16 cellular contexts compared by ENCODE assay signal in genomic region chr1:19202396-19202795, GRCh38. TPM values are rescaled to one million over a fixed set of nuclear protein-coding genes. Genes with fewer than 3 reads are reported as not detected.
DNase-seq lines count a peak whose midpoint lies in the region; ATAC-seq, FAIRE-seq and TF ChIP-seq lines count a peak whose summit lies in the region.
"Had no signal": no experiment of that assay in that cellular context is flagged by ENCODE, and none has a peak within 500 bp of the region (broad histone marks: within the 10 kb centered on the region; RNA-seq: fewer than 3 reads in every experiment).

No MANE protein-coding gene starts in this region.

- no peak for TF ChIP-seq CTCF in CD4-positive, alpha-beta T cell (IDR thresholded peaks at IDR 0.05)
- no peak for TF ChIP-seq CTCF in K562 (IDR thresholded peaks at IDR 0.05 in 2 of 3, conservative IDR thresholded peaks at IDR 0.05 in 1 of 3; ENCODE audit: insufficient read depth in 2 of 3, low read depth in 1 of 3, low read length in 3 of 3)

- in situ Hi-C loops in K562 (cut with MboI), result no loop called here

- POLR2A ChIA-PET in CD4-positive, alpha-beta T cell (lab: Charles Lee), result no interaction called here
- POLR2A ChIA-PET in K562 (lab: Yijun Ruan, JAX), result interaction anchor here (1.3 to 5.4 kb wide), 2 partner anchors 9 to 11 kb away, joined by 3 to 19 read pairs; no protein-coding TSS in a partner anchor
- POLR2A ChIA-PET in naive thymus-derived CD4-positive, alpha-beta T cell (lab: Charles Lee), result no interaction called here

- no peak for DNase-seq in CD4-positive, alpha-beta T cell
- DNase-seq in HuH-7 (ENCODE audit: low spot score) (peak; percentile 21), K562 (ENCODE audit: extremely low read depth in 1 of 4, low spot score in 3 of 4) (no peak), DMS153 treated with DMSO at 0.1 percent for 48 hours (lab: John Stamatoyannopoulos, UW; ENCODE audit: unreplicated experiment) (no peak), left ventricle myocardium superior (no peak), NCI-H2029 (lab: John Stamatoyannopoulos, UW) (no peak)
- peak in 1 of 9 donors; percentile 13 for DNase-seq in naive thymus-derived CD4-positive, alpha-beta T cell
- DNase-seq: activated CD8-positive, alpha-beta memory T cell treated with anti-CD3 and anti-CD28 coated beads, Interleukin-2, amount 50 U/mL, for 4 hours; GDM1; NCI-H187 treated with DMSO at 0.1 percent for 48 hours; NCI-H446; stimulated activated CD4-positive, alpha-beta T cell treated with anti-CD3 and anti-CD28 coated beads, Interleukin-2, amount 100 ng/mL, for 48 hours had no signal

- H3K4me1 Mint-ChIP-seq in CD4-positive, alpha-beta T cell (ENCODE audit: low read depth), result peaks cover 42% of the 10 kb centered on the region
- H3K4me1 Mint-ChIP-seq in naive thymus-derived CD4-positive, alpha-beta T cell, result peaks cover 38 to 64% (median 53%) of the 10 kb centered on the region in 7 donors

- 73% methylated on average over 3 of the region's 3 CpGs for WGBS in K562 (ENCODE audit: insufficient coverage, low coverage, missing lambda C conversion rate)

- H3K27ac Mint-ChIP-seq in CD4-positive, alpha-beta T cell, result no peak overlapping the region
- peak overlapping the region in 6 of 9 donors; percentile 7 to 86 (median 49) for H3K27ac Mint-ChIP-seq in naive thymus-derived CD4-positive, alpha-beta T cell

- H3K4me3 ChIP-seq in K562, result no peak overlapping the region
- H3K4me3 ChIP-seq in naive thymus-derived CD4-positive, alpha-beta T cell (ENCODE audit: low read length), result no peak overlapping the region

- H3K4me3 Mint-ChIP-seq in CD4-positive, alpha-beta T cell, result no peak overlapping the region
- peak overlapping the region in 8 of 10 donors; percentile 1 to 51 (median 15) for H3K4me3 Mint-ChIP-seq in naive thymus-derived CD4-positive, alpha-beta T cell
- H3K4me3 Mint-ChIP-seq: central memory CD8-positive, alpha-beta T cell; IgD-negative memory B cell had no signal

- intact Hi-C loops in CD4-positive, alpha-beta T cell (cut with DNase I, micrococcal nuclease), result loop anchor here in 1 of 2 experiments (10.0 kb wide), 1 partner anchor 682 kb away; the partner anchor contains the start of gene OTUD3
- intact Hi-C loops in K562 (cut with micrococcal nuclease), result no loop called here
- intact Hi-C loops in naive thymus-derived CD4-positive, alpha-beta T cell (cut with micrococcal nuclease), result no loop called here
- intact Hi-C loops in left ventricle myocardium superior (cut with micrococcal nuclease), result no loop called here

- peaks cover 10% of the 10 kb centered on the region for H3K9me1 ChIP-seq in K562 (ENCODE audit: control insufficient read depth, insufficient read depth, low read length)

- H3K4me2 ChIP-seq in K562 (ENCODE audit: insufficient read depth, low read length), result no peak overlapping the region

- no peak for TF ChIP-seq EP300 in K562 (IDR thresholded peaks at IDR 0.05; ENCODE audit: low read length)

- H3K9me3 ChIP-seq in CD4-positive, alpha-beta T cell (ENCODE audit: control insufficient read depth, low read length), result no peaks in the 10 kb centered on the region
- no peaks in the 10 kb centered on the region for H3K9me3 ChIP-seq in K562 (replicated peaks; ENCODE audit: control insufficient read depth, insufficient read depth, low read depth, low read length)
- no peaks in the 10 kb centered on the region for H3K9me3 ChIP-seq in naive thymus-derived CD4-positive, alpha-beta T cell (ENCODE audit: control insufficient read depth in 2 of 3, low read length in 3 of 3)

- no peak overlapping the region for H2AFZ ChIP-seq in K562 (ENCODE audit: low read depth, low read length)

- H3K27ac ChIP-seq in CD4-positive, alpha-beta T cell (ENCODE audit: low read depth, low read length), result no peak overlapping the region
- no peak overlapping the region for H3K27ac ChIP-seq in K562 (ENCODE audit: extremely low read depth, low read depth, low read length)
- H3K27ac ChIP-seq in naive thymus-derived CD4-positive, alpha-beta T cell (ENCODE audit: low read depth, low read length), result no peak overlapping the region

- H3K36me3 Mint-ChIP-seq in CD4-positive, alpha-beta T cell (ENCODE audit: low read depth), result peaks cover 47% of the 10 kb centered on the region
- peaks cover 4 to 17% (median 13%) of the 10 kb centered on the region in 5 donors for H3K36me3 Mint-ChIP-seq in naive thymus-derived CD4-positive, alpha-beta T cell

- no peak for TF ChIP-seq POLR2A in K562 (conservative IDR thresholded peaks at IDR 0.05)

- H3K9me3 Mint-ChIP-seq in CD4-positive, alpha-beta T cell, result no peaks in the 10 kb centered on the region
- no peaks in the 10 kb centered on the region for H3K9me3 Mint-ChIP-seq in naive thymus-derived CD4-positive, alpha-beta T cell
- H3K9me3 Mint-ChIP-seq: central memory CD8-positive, alpha-beta T cell; IgD-negative memory B cell had no signal

- peaks cover 14 to 40% of the 10 kb centered on the region in 2 experiments for H3K4me1 ChIP-seq in K562 (replicated peaks in 1 of 2; ENCODE audit: control insufficient read depth in 2 of 2, insufficient read depth in 2 of 2, low read length in 2 of 2)
- H3K4me1 ChIP-seq in naive thymus-derived CD4-positive, alpha-beta T cell (ENCODE audit: control insufficient read depth in 2 of 2, insufficient read depth in 2 of 2, low read length in 2 of 2), result peaks cover 5 to 22% of the 10 kb centered on the region in 2 donors

- H3K9ac ChIP-seq in K562 (ENCODE audit: insufficient read depth in 1 of 2, low read depth in 2 of 2, low read length in 2 of 2), result peak overlapping the region in 1 of 2 experiments; percentile 68; a peak in 1 of 4 replicates

- H3K27me3 ChIP-seq in CD4-positive, alpha-beta T cell (ENCODE audit: control insufficient read depth, insufficient read depth, low read length), result no peaks in the 10 kb centered on the region
- no peaks in the 10 kb centered on the region for H3K27me3 ChIP-seq in K562 (ENCODE audit: control insufficient read depth in 2 of 2, insufficient read depth in 2 of 2, low read length in 2 of 2)
- no peaks in the 10 kb centered on the region for H3K27me3 ChIP-seq in naive thymus-derived CD4-positive, alpha-beta T cell (ENCODE audit: control insufficient read depth in 2 of 2, insufficient read depth in 2 of 2, low read length in 2 of 2)

- CTCF ChIA-PET in CD4-positive, alpha-beta T cell (lab: Charles Lee), result no interaction called here
- CTCF ChIA-PET in K562 (lab: Yijun Ruan, JAX; ENCODE audit: low intra/inter-chr PET ratio), result no interaction called here
- CTCF ChIA-PET in naive thymus-derived CD4-positive, alpha-beta T cell (lab: Charles Lee), result no interaction called here

- BruUV-seq in K562 (replicated peaks; lab: Mats Ljungman, UMichigan), result no TSS peak

- FAIRE-seq in K562 (lab: Jason Lieb, UNC), result no peak

- TF ChIP-seq RAD21 in K562 (CRISPR knock-in tag; conservative IDR thresholded peaks at IDR 0.05 in 1 of 2, IDR thresholded peaks at IDR 0.05 in 1 of 2), result no peak

- peaks cover 86% of the 10 kb centered on the region for H3K79me2 ChIP-seq in K562 (ENCODE audit: control insufficient read depth, insufficient read depth, low read length)

- peak; percentile 54 for ATAC-seq in CD4-positive, alpha-beta T cell (ENCODE audit: poor library complexity)
- no peak for ATAC-seq in K562
- peak; percentile 63 for ATAC-seq in naive thymus-derived CD4-positive, alpha-beta T cell
- ATAC-seq in GM19351 (IDR thresholded peaks at IDR 0.05; ENCODE audit: unreplicated experiment), result no peak
- ATAC-seq in left ventricle myocardium superior, result no peak
- ATAC-seq: Right ventricle myocardium inferior had no signal

- H3K36me3 ChIP-seq in K562 (ENCODE audit: control insufficient read depth, insufficient read depth, low read length), result peaks cover 83% of the 10 kb centered on the region
- peaks cover 22 to 37% (median 26%) of the 10 kb centered on the region in 3 experiments for H3K36me3 ChIP-seq in naive thymus-derived CD4-positive, alpha-beta T cell (ENCODE audit: control insufficient read depth in 2 of 3, insufficient read depth in 3 of 3, low read length in 3 of 3)

- H4K20me1 ChIP-seq in K562 (replicated peaks; ENCODE audit: control insufficient read depth, insufficient read depth, low read length), result peaks cover 49% of the 10 kb centered on the region

- no peaks in the 10 kb centered on the region for H3K27me3 Mint-ChIP-seq in CD4-positive, alpha-beta T cell
- H3K27me3 Mint-ChIP-seq in naive thymus-derived CD4-positive, alpha-beta T cell, result no peaks in the 10 kb centered on the region
- H3K27me3 Mint-ChIP-seq: central memory CD8-positive, alpha-beta T cell; IgD-negative memory B cell had no signal

RNA-seq across cellular contexts. Expression of gene UBR4, which starts 7.7 kb away (rescaled TPM):
- 100 to 1,000 TPM; 116 to 125 TPM for total RNA-seq in CD4-positive, alpha-beta T cell
- total RNA-seq in K562 (2011; cell fraction: chromatin; rRNA removed; ENCODE audit: low replicate concordance), result 1,237 and 1,275 TPM in 2 replicates
- total RNA-seq in K562 (2011; cell fraction: nucleolus; rRNA removed), result 563 and 657 TPM in 2 replicates
- total RNA-seq in K562 (2011; cell fraction: nucleoplasm; rRNA removed), result 675 TPM in 2 replicates
- 140 and 153 TPM in 2 replicates for total RNA-seq in K562 (2014; rRNA removed)
- total RNA-seq in K562 (2014; rRNA removed; fragmentation: Illumina TruSeq; extraction: Trizol), result 88.5 and 99.0 TPM in 2 replicates
- 91.3 and 98.2 TPM in 2 replicates for total RNA-seq in K562 (2015; rRNA removed; fragmentation: Illumina TruSeq; extraction: Trizol)
- total RNA-seq in K562 (2021), result 218 and 237 TPM in 2 replicates
- 55.4 and 85.4 TPM in 2 replicates for polyA plus RNA-seq in K562 (2011; rRNA removed)
- polyA plus RNA-seq in K562 (2011; cell fraction: cytosol; rRNA removed), result 96.0 and 109 TPM in 2 replicates
- polyA plus RNA-seq in K562 (2011; cell fraction: nucleus; rRNA removed), result 581 and 738 TPM in 2 replicates
- polyA plus RNA-seq in K562 (2012), result 175 and 269 TPM in 2 replicates
- polyA plus RNA-seq in K562 (2014; fragmentation: Illumina TruSeq; extraction: Trizol), result 274 and 277 TPM in 2 replicates
- 100 to 1,000 TPM; 110 to 123 TPM for polyA plus RNA-seq in K562 (2014; fragmentation: Nextera tagmentation; extraction: Ambion mirVana)
- polyA plus RNA-seq in K562 (2014; rRNA removed), result 174 and 182 TPM in 2 replicates
- polyA minus RNA-seq in K562 (2011; rRNA and poly(A)+ RNA removed), result 161 and 196 TPM in 2 replicates
- polyA minus RNA-seq in K562 (2011; cell fraction: cytosol; rRNA and poly(A)+ RNA removed), result 224 and 238 TPM in 2 replicates
- polyA minus RNA-seq in K562 (2011; cell fraction: nucleus; rRNA and poly(A)+ RNA removed), result 307 and 505 TPM in 2 replicates
- 100 to 1,000 TPM; 120 to 174 (median 159) TPM for total RNA-seq in naive thymus-derived CD4-positive, alpha-beta T cell
- 10 to 100 TPM; 18.9 to 27.3 TPM for polyA plus RNA-seq in naive thymus-derived CD4-positive, alpha-beta T cell
- 56.3 TPM for total RNA-seq in left ventricle myocardium superior

RNA-seq across cellular contexts. Expression of gene EMC1, which starts 48.9 kb away (rescaled TPM):
- 10 to 100 TPM; 21.9 to 22.2 TPM for total RNA-seq in CD4-positive, alpha-beta T cell
- 276 and 409 TPM in 2 replicates for total RNA-seq in K562 (2011; cell fraction: chromatin; rRNA removed; ENCODE audit: low replicate concordance)
- 245 and 297 TPM in 2 replicates for total RNA-seq in K562 (2011; cell fraction: nucleolus; rRNA removed)
- 245 and 273 TPM in 2 replicates for total RNA-seq in K562 (2011; cell fraction: nucleoplasm; rRNA removed)
- total RNA-seq in K562 (2014; rRNA removed), result 37.5 and 65.1 TPM in 2 replicates
- 32.8 and 35.4 TPM in 2 replicates for total RNA-seq in K562 (2014; rRNA removed; fragmentation: Illumina TruSeq; extraction: Trizol)
- total RNA-seq in K562 (2015; rRNA removed; fragmentation: Illumina TruSeq; extraction: Trizol), result 36.9 and 37.4 TPM in 2 replicates
- total RNA-seq in K562 (2021), result 71.0 and 88.2 TPM in 2 replicates
- polyA plus RNA-seq in K562 (2011; rRNA removed), result 17.8 and 40.9 TPM in 2 replicates
- polyA plus RNA-seq in K562 (2011; cell fraction: cytosol; rRNA removed), result 34.1 and 42.0 TPM in 2 replicates
- 140 and 211 TPM in 2 replicates for polyA plus RNA-seq in K562 (2011; cell fraction: nucleus; rRNA removed)
- polyA plus RNA-seq in K562 (2012), result 40.3 and 58.0 TPM in 2 replicates
- 69.9 and 85.0 TPM in 2 replicates for polyA plus RNA-seq in K562 (2014; fragmentation: Illumina TruSeq; extraction: Trizol)
- polyA plus RNA-seq in K562 (2014; fragmentation: Nextera tagmentation; extraction: Ambion mirVana), result 10 to 100 TPM; 32.1 to 69.3 TPM
- 24.2 and 33.5 TPM in 2 replicates for polyA plus RNA-seq in K562 (2014; rRNA removed)
- 38.2 and 49.9 TPM in 2 replicates for polyA minus RNA-seq in K562 (2011; rRNA and poly(A)+ RNA removed)
- polyA minus RNA-seq in K562 (2011; cell fraction: cytosol; rRNA and poly(A)+ RNA removed), result 23.6 and 30.1 TPM in 2 replicates
- polyA minus RNA-seq in K562 (2011; cell fraction: nucleus; rRNA and poly(A)+ RNA removed), result 62.5 and 79.1 TPM in 2 replicates
- 10 to 100 TPM; 29.8 to 43.7 (median 37.1) TPM for total RNA-seq in naive thymus-derived CD4-positive, alpha-beta T cell
- polyA plus RNA-seq in naive thymus-derived CD4-positive, alpha-beta T cell, result 10 to 100 TPM; 18.6 to 25.6 TPM
- 29.3 TPM for total RNA-seq in left ventricle myocardium superior

RNA-seq across cellular contexts. Expression of gene MRTO4, which starts 49.2 kb away (rescaled TPM):
- total RNA-seq in CD4-positive, alpha-beta T cell, result 10 to 100 TPM; 10.2 to 12.0 TPM
- total RNA-seq in K562 (2011; cell fraction: chromatin; rRNA removed; ENCODE audit: low replicate concordance), result 35.8 and 86.9 TPM in 2 replicates
- 78.7 and 87.1 TPM in 2 replicates for total RNA-seq in K562 (2011; cell fraction: nucleolus; rRNA removed)
- 57.9 and 62.8 TPM in 2 replicates for total RNA-seq in K562 (2011; cell fraction: nucleoplasm; rRNA removed)
- total RNA-seq in K562 (2014; rRNA removed) (150 and 153 TPM in 2 replicates), K562 (2014; rRNA removed; fragmentation: Illumina TruSeq; extraction: Trizol) (136 and 145 TPM in 2 replicates), K562 (2015; rRNA removed; fragmentation: Illumina TruSeq; extraction: Trizol) (153 and 154 TPM in 2 replicates), K562 (2021) (138 and 146 TPM in 2 replicates), left ventricle myocardium superior (10.2 TPM)
- polyA plus RNA-seq in K562 (2011; rRNA removed) (93.7 and 105 TPM in 2 replicates), K562 (2014; fragmentation: Illumina TruSeq; extraction: Trizol) (163 and 173 TPM in 2 replicates), K562 (2014; fragmentation: Nextera tagmentation; extraction: Ambion mirVana) (100 to 1,000 TPM in 1 of 2 experiments, 10 to 100 TPM in 1; 62.0 to 146 TPM), K562 (2014; rRNA removed) (152 and 153 TPM in 2 replicates)
- polyA plus RNA-seq in K562 (2011; cell fraction: cytosol; rRNA removed), result 88.3 and 88.5 TPM in 2 replicates
- polyA plus RNA-seq in K562 (2011; cell fraction: nucleus; rRNA removed), result 35.1 and 36.8 TPM in 2 replicates
- polyA plus RNA-seq in K562 (2012), result 59.9 and 104 TPM in 2 replicates
- 62.3 and 78.5 TPM in 2 replicates for polyA minus RNA-seq in K562 (2011; rRNA and poly(A)+ RNA removed)
- polyA minus RNA-seq in K562 (2011; cell fraction: cytosol; rRNA and poly(A)+ RNA removed), result 32.1 and 40.7 TPM in 2 replicates
- 16.2 and 19.4 TPM in 2 replicates for polyA minus RNA-seq in K562 (2011; cell fraction: nucleus; rRNA and poly(A)+ RNA removed)
- total RNA-seq in naive thymus-derived CD4-positive, alpha-beta T cell, result 10 to 100 TPM; 17.1 to 42.3 (median 22.4) TPM
- polyA plus RNA-seq in naive thymus-derived CD4-positive, alpha-beta T cell, result 10 to 100 TPM; 27.1 to 29.0 TPM

Comparison
In these comparisons a context has a peak if more than half of its experiments do, and no peak if none do; other contexts are left out.
1. ATAC-seq: peak in CD4-positive, alpha-beta T cell (single experiment) and naive thymus-derived CD4-positive, alpha-beta T cell (single experiment); none in K562 (single experiment), GM19351 (single experiment) and left ventricle myocardium superior (single experiment).